9 cellular contexts compared by ENCODE assay signal in the genomic region with DNA sequence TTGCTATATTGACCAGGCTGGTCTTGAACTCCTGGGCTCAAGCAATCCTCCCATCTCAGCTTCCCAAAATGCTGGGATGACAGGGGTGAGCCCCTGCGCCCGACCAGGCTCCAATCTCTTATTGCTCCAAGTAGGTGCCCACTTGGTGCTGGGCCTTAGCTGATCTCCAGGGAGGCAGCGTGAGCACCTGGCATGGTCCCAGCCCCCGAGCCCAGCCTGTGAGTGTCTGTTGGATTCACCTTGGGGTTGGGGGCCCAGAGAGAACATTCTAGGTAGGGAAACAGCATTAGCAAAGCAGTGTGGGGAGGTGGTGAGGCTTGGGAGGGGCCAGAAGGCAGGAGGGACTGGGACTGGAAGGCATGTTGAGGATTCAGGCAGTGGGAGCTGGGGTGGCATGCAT. TPM values are rescaled to one million over a fixed set of nuclear protein-coding genes. Genes with fewer than 3 reads are reported as not detected.
DNase-seq lines count a peak whose midpoint lies in the region; ATAC-seq and TF ChIP-seq lines count a peak whose summit lies in the region.
"Had no signal": no experiment of that assay in that cellular context is flagged by ENCODE, and none has a peak within 500 bp of the region (broad histone marks: within the 10 kb centered on the region; RNA-seq: fewer than 3 reads in every experiment).

No MANE protein-coding gene starts in this region.

- CTCF ChIA-PET in CD8-positive, alpha-beta memory T cell (lab: Charles Lee), result interaction anchor here (1.4 kb wide), 1 partner anchor 46 kb away, joined by 3 read pairs; the partner anchor contains the start of gene DNM2

- H3K27ac ChIP-seq in CD8-positive, alpha-beta memory T cell (ENCODE audit: low read depth, low read length), result peak overlapping the region; percentile 32
- H3K27ac ChIP-seq in Peyer's patch (peak overlapping the region; percentile 55 to 95 (median 78)), gastrocnemius medialis (peak overlapping the region in 3 of 4 donors; percentile 9 to 55 (median 18))

- no peaks in the 10 kb centered on the region for H3K36me3 ChIP-seq in CD8-positive, alpha-beta memory T cell (ENCODE audit: insufficient read depth, low read length)
- peaks cover 0 to 45% (median 0%) of the 10 kb centered on the region in 3 donors for H3K36me3 ChIP-seq in Peyer's patch
- peaks cover 0 to 15% of the 10 kb centered on the region in 2 donors for H3K36me3 ChIP-seq in gastrocnemius medialis

- H3K27me3 Mint-ChIP-seq in CD8-positive, alpha-beta memory T cell, result no peaks in the 10 kb centered on the region
- no peaks in the 10 kb centered on the region for H3K27me3 Mint-ChIP-seq in dendritic cell treated with granulocyte-macrophage colony-stimulating factor and Interleukin-4, amounts not matched to agents 40 ng/mL and 50 ng/mL, for 4 days
- H3K27me3 Mint-ChIP-seq in glutamatergic neuron (ENCODE audit: unreplicated experiment), result peaks cover 6% of the 10 kb centered on the region

- TF ChIP-seq POLR2A in Peyer's patch (IDR thresholded peaks at IDR 0.05) (no peak), gastrocnemius medialis (IDR thresholded peaks at IDR 0.05) (no peak)

- H3K36me3 Mint-ChIP-seq in CD8-positive, alpha-beta memory T cell, result peaks cover 2 to 48% (median 4%) of the 10 kb centered on the region in 3 donors
- H3K36me3 Mint-ChIP-seq in dendritic cell treated with granulocyte-macrophage colony-stimulating factor and Interleukin-4, amounts not matched to agents 40 ng/mL and 50 ng/mL, for 4 days (ENCODE audit: low read depth), result peaks cover 84% of the 10 kb centered on the region
- peaks cover 3% of the 10 kb centered on the region for H3K36me3 Mint-ChIP-seq in glutamatergic neuron (ENCODE audit: unreplicated experiment)

- H3K9me3 ChIP-seq in CD8-positive, alpha-beta memory T cell (ENCODE audit: low read length), result no peaks in the 10 kb centered on the region
- H3K9me3 ChIP-seq in Peyer's patch (no peaks in the 10 kb centered on the region), gastrocnemius medialis (no peaks in the 10 kb centered on the region)

- intact Hi-C loops in dendritic cell treated with granulocyte-macrophage colony-stimulating factor and Interleukin-4, amounts not matched to agents 40 ng/mL and 50 ng/mL, for 4 days (cut with micrococcal nuclease), result no loop called here
- intact Hi-C loops in gastrocnemius medialis (cut with DNase I; ENCODE audit: low total_unique reads), result no loop called here

- peak overlapping the region in 6 of 7 donors; percentile 34 to 75 (median 59) for H3K4me3 Mint-ChIP-seq in CD8-positive, alpha-beta memory T cell
- no peak overlapping the region for H3K4me3 Mint-ChIP-seq in dendritic cell treated with granulocyte-macrophage colony-stimulating factor and Interleukin-4, amounts not matched to agents 40 ng/mL and 50 ng/mL, for 4 days
- H3K4me3 Mint-ChIP-seq in glutamatergic neuron (ENCODE audit: unreplicated experiment), result no peak overlapping the region

- no peak for ATAC-seq in gastrocnemius medialis
- no peak for ATAC-seq in GM18517 (IDR thresholded peaks at IDR 0.05; ENCODE audit: unreplicated experiment)

- POLR2A ChIA-PET in CD8-positive, alpha-beta memory T cell (lab: Charles Lee), result no interaction called here

- in situ Hi-C loops in gastrocnemius medialis (cut with MboI; ENCODE audit: low sequenced_read_pairs in 4 of 4), result no loop called here

- H3K9me3 Mint-ChIP-seq in CD8-positive, alpha-beta memory T cell, result peaks cover 0 to 1% (median 0%) of the 10 kb centered on the region in 5 donors
- no peaks in the 10 kb centered on the region for H3K9me3 Mint-ChIP-seq in dendritic cell treated with granulocyte-macrophage colony-stimulating factor and Interleukin-4, amounts not matched to agents 40 ng/mL and 50 ng/mL, for 4 days
- peaks cover 5% of the 10 kb centered on the region for H3K9me3 Mint-ChIP-seq in glutamatergic neuron (ENCODE audit: unreplicated experiment)

- no peak overlapping the region for H3K4me3 ChIP-seq in CD8-positive, alpha-beta memory T cell (ENCODE audit: low read length)
- H3K4me3 ChIP-seq in Peyer's patch (no peak overlapping the region), gastrocnemius medialis (no peak overlapping the region)

- H3K27ac Mint-ChIP-seq in CD8-positive, alpha-beta memory T cell, result peak overlapping the region; percentile 64 to 98 (median 92)
- peak overlapping the region; percentile 45 for H3K27ac Mint-ChIP-seq in dendritic cell treated with granulocyte-macrophage colony-stimulating factor and Interleukin-4, amounts not matched to agents 40 ng/mL and 50 ng/mL, for 4 days
- H3K27ac Mint-ChIP-seq in glutamatergic neuron (ENCODE audit: unreplicated experiment), result no peak overlapping the region

- H3K4me1 Mint-ChIP-seq in CD8-positive, alpha-beta memory T cell, result peaks cover 61 to 84% (median 67%) of the 10 kb centered on the region in 3 donors
- peaks cover 88% of the 10 kb centered on the region for H3K4me1 Mint-ChIP-seq in dendritic cell treated with granulocyte-macrophage colony-stimulating factor and Interleukin-4, amounts not matched to agents 40 ng/mL and 50 ng/mL, for 4 days (ENCODE audit: low read depth)
- peaks cover 14% of the 10 kb centered on the region for H3K4me1 Mint-ChIP-seq in glutamatergic neuron (ENCODE audit: low read depth, unreplicated experiment)

- DNase-seq in CD8-positive, alpha-beta memory T cell, result no peak
- DNase-seq in Peyer's patch, result no peak
- DNase-seq in gastrocnemius medialis, result no peak
- no peak for DNase-seq in SIG-M5 (lab: John Stamatoyannopoulos, UW)
- no peak for DNase-seq in glutamatergic neuron
- DNase-seq in NCI-H128 (lab: John Stamatoyannopoulos, UW; ENCODE audit: unreplicated experiment), result no peak
- DNase-seq: NCI-H1436 had no signal

- TF ChIP-seq CTCF in Peyer's patch (IDR thresholded peaks at IDR 0.05) (no peak), gastrocnemius medialis (IDR thresholded peaks at IDR 0.05 in 4 of 5, conservative IDR thresholded peaks at IDR 0.05 in 1 of 5) (no peak), glutamatergic neuron (IDR thresholded peaks at IDR 0.05; ENCODE audit: partially characterized antibody, unreplicated experiment) (no peak)

- peaks cover 65% of the 10 kb centered on the region for H3K4me1 ChIP-seq in CD8-positive, alpha-beta memory T cell (ENCODE audit: insufficient read depth, low read length)
- H3K4me1 ChIP-seq in Peyer's patch (peaks cover 21 to 97% (median 34%) of the 10 kb centered on the region in 4 donors), gastrocnemius medialis (peaks cover 38 to 39% of the 10 kb centered on the region in 2 donors)

- no peaks in the 10 kb centered on the region for H3K27me3 ChIP-seq in CD8-positive, alpha-beta memory T cell (ENCODE audit: insufficient read depth, low read length, poor library complexity, severe bottlenecking)
- H3K27me3 ChIP-seq in Peyer's patch (no peaks in the 10 kb centered on the region), gastrocnemius medialis (no peaks in the 10 kb centered on the region)

RNA-seq across cellular contexts. Expression of gene DNM2, which starts 45.5 kb away (rescaled TPM):
- total RNA-seq in CD8-positive, alpha-beta memory T cell, result 100 to 1,000 TPM; 154 to 165 TPM
- polyA plus RNA-seq in CD8-positive, alpha-beta memory T cell, result 105 TPM
- total RNA-seq in Peyer's patch, result 100 to 1,000 TPM; 353 to 827 (median 464) TPM
- total RNA-seq in gastrocnemius medialis, result 100 to 1,000 TPM in 3 of 4 donors, 10 to 100 TPM in 1; 76.2 to 131 (median 108) TPM
- 227 TPM for total RNA-seq in glutamatergic neuron (ENCODE audit: unreplicated experiment)

Comparison
In these comparisons a context has a peak if more than half of its experiments do, and no peak if none do; other contexts are left out.
1. H3K27ac ChIP-seq: peak in every context shown above with its lines; median percentile 78 in Peyer's patch; 32 in CD8-positive, alpha-beta memory T cell; 18 in gastrocnemius medialis.
2. H3K4me3 Mint-ChIP-seq: peak in CD8-positive, alpha-beta memory T cell (6 of 7); none in dendritic cell treated with granulocyte-macrophage colony-stimulating factor and Interleukin-4, amounts not matched to agents 40 ng/mL and 50 ng/mL, for 4 days (single experiment) and glutamatergic neuron (single experiment).